ENCODE assay signal across 26 cellular contexts in genomic region chr12:108090107-108090899, GRCh38. TPM values are rescaled to one million over a fixed set of nuclear protein-coding genes. Genes with fewer than 3 reads are reported as not detected.
DNase-seq lines count a peak whose midpoint lies in the region; ATAC-seq and TF ChIP-seq lines count a peak whose summit lies in the region.
"Had no signal": no experiment of that assay in that cellular context is flagged by ENCODE, and none has a peak within 500 bp of the region (broad histone marks: within the 10 kb centered on the region; RNA-seq: fewer than 3 reads in every experiment).

No MANE protein-coding gene starts in this region.

- H3K4me2 ChIP-seq in GM23338, result no peak overlapping the region

- TF ChIP-seq CTCF in GM23338 (conservative IDR thresholded peaks at IDR 0.05; ENCODE audit: low read depth in 2 of 2) (no peak; a peak in 1 of 4 replicates), progenitor cell of endocrine pancreas (IDR thresholded peaks at IDR 0.05; ENCODE audit: unreplicated experiment) (no peak)

- peak; percentile 50 for ATAC-seq in GM23338
- ATAC-seq: activated CD8-positive, alpha-beta T cell treated with anti-CD3 and anti-CD28 coated beads for 36 hours; activated T-helper 17 cell treated with anti-CD3 and anti-CD28 coated beads, Interleukin-2, amount 50 U/mL, for 72 hours; left cardiac atrium; right cardiac atrium; stimulated activated effector memory CD8-positive, alpha-beta T cell treated with anti-CD3 and anti-CD28 coated beads, Interleukin-12 subunit alpha, Interleukin-12 subunit beta, amount 100 ng/mL, for 72 hours had no signal

- H3K9ac ChIP-seq in HUES6 (ENCODE audit: low read length), result peak overlapping the region; percentile 34
- H3K9ac ChIP-seq in iPS-20b (ENCODE audit: low read depth, low read length), result peak overlapping the region; percentile 35; the same call in 1 of the 2 replicates

- peaks cover 7% of the 10 kb centered on the region for H3K9me3 ChIP-seq in HUES6 (ENCODE audit: control insufficient read depth, insufficient read depth, low read depth, low read length)
- 0 out of 2 replicates have a peak, but pooled peaks cover 4% of the 10 kb centered on the region for H3K9me3 ChIP-seq in iPS-20b (ENCODE audit: insufficient read depth, low read depth, low read length)

- in situ Hi-C loops in SK-MEL-5 (cut with HindIII; ENCODE audit: low pct_unique_long_range_greater_than_20kb, low sequenced_read_pairs) (no loop called here), KBM-7 (cut with MboI; ENCODE audit: low pct_unique_long_range_greater_than_20kb, low sequenced_read_pairs) (no loop called here)

- no peaks in the 10 kb centered on the region; the same call in 1 of the 2 replicates for H3K4me1 ChIP-seq in GM23338 (ENCODE audit: insufficient read depth)
- peaks cover 13% of the 10 kb centered on the region for H3K4me1 ChIP-seq in HUES6 (ENCODE audit: control insufficient read depth, insufficient read depth, low read length)
- no peaks in the 10 kb centered on the region for H3K4me1 ChIP-seq in iPS-20b (ENCODE audit: insufficient read depth, low read length)

- H3K9me2 ChIP-seq in GM23338 (ENCODE audit: insufficient read depth), result peaks cover 6% of the 10 kb centered on the region; the same call in 1 of the 2 replicates

- H3K27me3 ChIP-seq in GM23338 (ENCODE audit: insufficient read depth), result no peaks in the 10 kb centered on the region
- H3K27me3 ChIP-seq in HUES6 (ENCODE audit: control insufficient read depth, insufficient read depth, low read length), result no peaks in the 10 kb centered on the region
- H3K27me3 ChIP-seq in iPS-20b (ENCODE audit: insufficient read depth, low read length), result no peaks in the 10 kb centered on the region

- no peak overlapping the region for H3K27ac Mint-ChIP-seq in GM23338
- no peak overlapping the region for H3K27ac Mint-ChIP-seq in progenitor cell of endocrine pancreas
- H3K27ac Mint-ChIP-seq: activated CD8-positive, alpha-beta T cell treated with anti-CD3 and anti-CD28 coated beads for 36 hours; activated T-helper 17 cell treated with anti-CD3 and anti-CD28 coated beads, Interleukin-2, amount 50 U/mL, for 72 hours; CD14-positive monocyte; stimulated activated effector memory CD8-positive, alpha-beta T cell treated with anti-CD3 and anti-CD28 coated beads, Interleukin-12 subunit alpha, Interleukin-12 subunit beta, amount 100 ng/mL, for 72 hours; T-helper 1 cell treated with Interleukin-12 subunit alpha and Interleukin-12 subunit beta and Interleukin-4 antibody, amounts not matched to agents 30 μg/mL and 1 μg/mL, for 36 hours had no signal

- DNase-seq in GM23338 (ENCODE audit: low spot score) (peak; percentile 76), SK-MEL-5 (ENCODE audit: low read depth, low spot score) (peak; percentile 23), KBM-7 (no peak), hypothalamus (lab: John Stamatoyannopoulos, UW) (no peak), progenitor cell of endocrine pancreas (ENCODE audit: low spot score, unreplicated experiment) (no peak)
- DNase-seq: activated CD8-positive, alpha-beta T cell treated with anti-CD3 and anti-CD28 coated beads for 36 hours; activated naive CD4-positive, alpha-beta T cell treated with anti-CD3 and anti-CD28 coated beads, Interleukin-2, amount 50 U/mL, for 16 hours; amniotic stem cell; Calu3; EL; left cardiac atrium; NCI-H2029; NCI-H510A; right cardiac atrium; stimulated activated CD4-positive, alpha-beta T cell treated with anti-CD3 and anti-CD28 coated beads, Interleukin-4, amount 100 ng/mL, for 24 hours; substantia nigra had no signal

- H4K20me1 ChIP-seq in GM23338 (replicated peaks; ENCODE audit: insufficient read depth), result no peaks in the 10 kb centered on the region

- H3K4me3 ChIP-seq in GM23338 (no peak overlapping the region), HUES6 (ENCODE audit: low read depth, low read length) (no peak overlapping the region; the same call in 1 of the 2 replicates), iPS-20b (ENCODE audit: low read length) (no peak overlapping the region)
- H3K4me3 ChIP-seq: SK-N-MC had no signal

- H3K36me3 Mint-ChIP-seq in GM23338 (ENCODE audit: low read depth) (0 out of 3 replicates have a peak, but pooled peaks cover 5% of the 10 kb centered on the region), progenitor cell of endocrine pancreas (ENCODE audit: insufficient read depth) (no peaks in the 10 kb centered on the region)
- H3K36me3 Mint-ChIP-seq: CD14-positive monocyte; stimulated activated effector memory CD8-positive, alpha-beta T cell treated with anti-CD3 and anti-CD28 coated beads, Interleukin-12 subunit alpha, Interleukin-12 subunit beta, amount 100 ng/mL, for 72 hours had no signal

- peaks cover 9% of the 10 kb centered on the region for H3K4me1 Mint-ChIP-seq in GM23338
- H3K4me1 Mint-ChIP-seq in progenitor cell of endocrine pancreas (ENCODE audit: low read depth), result peaks cover 9% of the 10 kb centered on the region
- H3K4me1 Mint-ChIP-seq: activated T-helper 17 cell treated with anti-CD3 and anti-CD28 coated beads, Interleukin-2, amount 50 U/mL, for 72 hours; CD14-positive monocyte; stimulated activated effector memory CD8-positive, alpha-beta T cell treated with anti-CD3 and anti-CD28 coated beads, Interleukin-12 subunit alpha, Interleukin-12 subunit beta, amount 100 ng/mL, for 72 hours had no signal

- H3K36me3 ChIP-seq in GM23338 (ENCODE audit: insufficient read depth) (no peaks in the 10 kb centered on the region), HUES6 (ENCODE audit: control insufficient read depth, insufficient read depth, low read length) (no peaks in the 10 kb centered on the region), iPS-20b (ENCODE audit: insufficient read depth, low read depth, low read length) (no peaks in the 10 kb centered on the region)

- peaks cover 14% of the 10 kb centered on the region for H3K9me3 Mint-ChIP-seq in GM23338
- peaks cover 13% of the 10 kb centered on the region for H3K9me3 Mint-ChIP-seq in progenitor cell of endocrine pancreas (ENCODE audit: low read depth)

- H3K4me3 Mint-ChIP-seq in GM23338 (no peak overlapping the region), progenitor cell of endocrine pancreas (ENCODE audit: low read depth) (no peak overlapping the region)
- H3K4me3 Mint-ChIP-seq: activated CD8-positive, alpha-beta T cell treated with anti-CD3 and anti-CD28 coated beads for 36 hours; activated T-helper 17 cell treated with anti-CD3 and anti-CD28 coated beads, Interleukin-2, amount 50 U/mL, for 72 hours; CD14-positive monocyte; stimulated activated effector memory CD8-positive, alpha-beta T cell treated with anti-CD3 and anti-CD28 coated beads, Interleukin-12 subunit alpha, Interleukin-12 subunit beta, amount 100 ng/mL, for 72 hours; T-helper 1 cell treated with Interleukin-12 subunit alpha and Interleukin-12 subunit beta and Interleukin-4 antibody, amounts not matched to agents 30 μg/mL and 1 μg/mL, for 36 hours had no signal

- no peaks in the 10 kb centered on the region for H3K79me2 ChIP-seq in GM23338 (replicated peaks; ENCODE audit: insufficient read depth)

- no peaks in the 10 kb centered on the region for H3F3A ChIP-seq in GM23338 (replicated peaks; ENCODE audit: low read depth)

- peaks cover 4% of the 10 kb centered on the region for H3K27me3 Mint-ChIP-seq in GM23338 (ENCODE audit: insufficient read depth, low read depth, poor library complexity)
- H3K27me3 Mint-ChIP-seq in progenitor cell of endocrine pancreas, result peaks cover 20% of the 10 kb centered on the region

- no peak overlapping the region for H3K27ac ChIP-seq in GM23338 (ENCODE audit: low read depth)
- peak overlapping the region; percentile 44; the same call in 1 of the 2 replicates for H3K27ac ChIP-seq in HUES6 (ENCODE audit: low read depth, low read length)
- H3K27ac ChIP-seq in iPS-20b (ENCODE audit: low read length), result no peak overlapping the region
- H3K27ac ChIP-seq: SK-N-MC had no signal

- H2AFZ ChIP-seq in GM23338, result peak overlapping the region; percentile 79; the same call in 1 of the 2 replicates

TF ChIP-seq in GM23338, 12 proteins besides CTCF, POLR2A, EP300 and RAD21 (continues in another document):
- TF ChIP-seq POLR2AphosphoS5 (IDR thresholded peaks at IDR 0.05; ENCODE audit: low read depth), result no peak
- no peak for TF ChIP-seq REST (IDR thresholded peaks at IDR 0.05; ENCODE audit: unreplicated experiment)

RNA-seq across cellular contexts. Expression of gene WSCD2, which starts 38.8 kb away (rescaled TPM):
- total RNA-seq in GM23338 (2014; rRNA removed; shearing (Covaris generic)), result 0.58 and 3.1 TPM in 2 replicates
- polyA plus RNA-seq in GM23338 (2016; fragmentation: Nextera tagmentation; extraction: Ambion mirVana), result 0.66 and 1.6 TPM in 2 replicates
- total RNA-seq in SK-MEL-5 (2014; rRNA removed; shearing (Covaris generic)), result not detected in 2 replicates
- polyA plus RNA-seq in SK-MEL-5 (2015; cell fraction: cytosol; rRNA removed), result not detected in 2 replicates
- not detected in 2 replicates for polyA plus RNA-seq in SK-MEL-5 (2015; cell fraction: nucleus; rRNA removed)
- total RNA-seq in progenitor cell of endocrine pancreas, result not detected in 2 replicates
- total RNA-seq: activated CD8-positive, alpha-beta T cell treated with anti-CD3 and anti-CD28 coated beads for 36 hours; activated T-helper 17 cell treated with anti-CD3 and anti-CD28 coated beads, Interleukin-2, amount 50 U/mL, for 72 hours; Calu3; glomerular endothelial cell; lung microvascular endothelial cell; RPMI7951 had no signal
- polyA plus RNA-seq: CD14-positive monocyte had no signal

Comparison
In these comparisons a context has a peak if more than half of its experiments do, and no peak if none do; other contexts are left out.
1. DNase-seq: peak in GM23338 (single experiment) and SK-MEL-5 (single experiment); none in KBM-7 (single experiment), hypothalamus (0 of 51) and progenitor cell of endocrine pancreas (single experiment).